In the genomic region with DNA sequence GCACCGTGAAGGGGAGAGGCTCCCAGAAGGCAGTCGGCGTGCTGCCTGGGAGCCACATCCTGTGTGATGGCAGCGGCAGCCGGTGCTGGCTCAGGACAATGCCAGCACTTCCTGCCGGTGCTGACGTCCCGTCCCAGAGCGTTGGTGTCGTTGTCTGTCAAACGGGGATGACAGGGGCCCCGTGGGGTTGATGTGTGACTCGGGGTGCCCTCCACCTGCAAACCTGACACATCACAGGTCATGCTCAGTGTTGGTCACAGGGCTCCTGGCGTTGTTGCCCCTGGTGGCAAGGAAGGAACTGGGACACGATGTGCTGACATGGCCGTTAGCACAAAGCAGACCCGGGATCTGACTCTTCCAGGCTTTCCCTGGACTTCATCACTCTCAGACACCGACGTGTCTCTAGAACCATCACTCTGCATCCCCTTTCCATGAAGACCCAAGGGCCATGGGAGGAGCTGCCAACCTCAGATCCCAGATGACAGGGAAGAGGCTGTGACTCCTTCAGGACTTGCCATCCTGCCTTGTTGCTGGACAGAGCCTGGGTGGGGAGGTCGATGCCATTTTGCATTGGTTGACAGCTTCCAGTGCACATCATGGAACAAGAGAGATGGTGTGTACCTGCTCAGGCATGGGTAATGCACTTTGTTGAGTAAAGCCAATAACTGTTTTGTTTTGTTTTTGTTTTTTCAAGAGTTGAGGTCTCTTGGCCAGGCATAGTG, we compare ENCODE assay signal across 8 cellular contexts. TPM values are rescaled to one million over a fixed set of nuclear protein-coding genes. Genes with fewer than 3 reads are reported as not detected.
A peak's percentile ranks its signal among the peaks of the same experiment; 100 is the strongest.
DNase-seq lines count a peak whose midpoint lies in the region; TF ChIP-seq lines count a peak whose summit lies in the region.

No MANE protein-coding gene starts in this region.

- peaks cover 2% of the 10 kb centered on the region for H3K27me3 Mint-ChIP-seq in neural progenitor cell (ENCODE audit: insufficient read depth, low read depth)
- peaks cover 4% of the 10 kb centered on the region for H3K27me3 Mint-ChIP-seq in chondrocyte (ENCODE audit: low read depth)

- no peaks in the 10 kb centered on the region for H3K79me2 ChIP-seq in neural progenitor cell (ENCODE audit: low read depth)

- POLR2A ChIA-PET in HEK293T (lab: Yijun Ruan, JAX) = no interaction called here

- H3K4me2 ChIP-seq in neural progenitor cell = no peak overlapping the region

- H3F3A ChIP-seq in neural progenitor cell (ENCODE audit: low read depth) = peaks cover 4% of the 10 kb centered on the region

- H3K36me3 Mint-ChIP-seq in neural progenitor cell = peaks cover 1% of the 10 kb centered on the region
- H3K36me3 Mint-ChIP-seq in chondrocyte (ENCODE audit: low read depth) = no peaks in the 10 kb centered on the region

- H3K4me3 Mint-ChIP-seq in neural progenitor cell = no peak overlapping the region
- H3K4me3 Mint-ChIP-seq in chondrocyte (ENCODE audit: unreplicated experiment) = no peak overlapping the region

- peak; percentile 11; the same call in 1 of the 2 replicates for TF ChIP-seq CTCF in 22Rv1 (IDR thresholded peaks at IDR 0.05)
- no peak for TF ChIP-seq CTCF in Peyer's patch (IDR thresholded peaks at IDR 0.05)
- peak; percentile 3 for TF ChIP-seq CTCF in neural progenitor cell (IDR thresholded peaks at IDR 0.05)
- TF ChIP-seq CTCF in chondrocyte (IDR thresholded peaks at IDR 0.05) = no peak

- H3K9ac ChIP-seq in neural progenitor cell = no peak overlapping the region

- H3K9me3 ChIP-seq in Peyer's patch = no peaks in the 10 kb centered on the region
- no peaks in the 10 kb centered on the region for H3K9me3 ChIP-seq in neural progenitor cell (ENCODE audit: low read depth)

- TF ChIP-seq POLR2A in Peyer's patch (IDR thresholded peaks at IDR 0.05) = no peak

- H3K4me1 Mint-ChIP-seq in neural progenitor cell (peaks cover 8% of the 10 kb centered on the region), chondrocyte (ENCODE audit: low read depth) (no peaks in the 10 kb centered on the region)

- no peak overlapping the region for H3K27ac ChIP-seq in 22Rv1
- no peak overlapping the region for H3K27ac ChIP-seq in Peyer's patch
- no peak overlapping the region for H3K27ac ChIP-seq in neural progenitor cell

- no peak overlapping the region for H3K4me3 ChIP-seq in Peyer's patch
- H3K4me3 ChIP-seq in neural progenitor cell = no peak overlapping the region

- peak in 2 of 3 donors; percentile 53 to 70 for DNase-seq in Peyer's patch
- DNase-seq in activated T-helper 9 cell treated with anti-CD3 and anti-CD28 coated beads, Interleukin-2, amount 50 U/mL, for 16 hours (ENCODE audit: low read depth) = peak; percentile 33
- DNase-seq in neural progenitor cell (ENCODE audit: low spot score) = peak; percentile 18
- no peak for DNase-seq in HEK293T (ENCODE audit: extremely low spot score)
- DNase-seq in retina = no peak
- no peak for DNase-seq in NCI-H1048 (lab: John Stamatoyannopoulos, UW)
- no peak for DNase-seq in chondrocyte (ENCODE audit: low spot score)

- H3K9me3 Mint-ChIP-seq in neural progenitor cell (peaks cover 2% of the 10 kb centered on the region), chondrocyte (ENCODE audit: low read depth) (no peaks in the 10 kb centered on the region)

- H3K4me1 ChIP-seq in Peyer's patch = no peaks in the 10 kb centered on the region
- peaks cover 5% of the 10 kb centered on the region for H3K4me1 ChIP-seq in neural progenitor cell

- H2AFZ ChIP-seq in neural progenitor cell (replicated peaks) = no peak overlapping the region

- H3K27me3 ChIP-seq in Peyer's patch (no peaks in the 10 kb centered on the region), neural progenitor cell (no peaks in the 10 kb centered on the region)

- CTCF ChIA-PET in HEK293T (lab: Yijun Ruan, JAX) = interaction anchor here (0.6 kb wide), 1 partner anchor 8 kb away, joined by 4 read pairs; no protein-coding TSS in a partner anchor

- no peak overlapping the region for H3K27ac Mint-ChIP-seq in neural progenitor cell
- no peak overlapping the region for H3K27ac Mint-ChIP-seq in chondrocyte (ENCODE audit: unreplicated experiment)

- no peaks in the 10 kb centered on the region for H3K36me3 ChIP-seq in Peyer's patch
- no peaks in the 10 kb centered on the region for H3K36me3 ChIP-seq in neural progenitor cell

- H4K20me1 ChIP-seq in neural progenitor cell (ENCODE audit: low read depth) = no peaks in the 10 kb centered on the region

TF ChIP-seq in HEK293T, 16 proteins besides CTCF, POLR2A, EP300 and RAD21:
- no peak for TF ChIP-seq SP1 (IDR thresholded peaks at IDR 0.05)
- TF ChIP-seq ARNT (IDR thresholded peaks at IDR 0.05) = no peak
- no peak for TF ChIP-seq FOXA1 (IDR thresholded peaks at IDR 0.05)
- TF ChIP-seq LEF1 (IDR thresholded peaks at IDR 0.05; ENCODE audit: borderline replicate concordance) = no peak
- no peak for TF ChIP-seq BHLHE40 (IDR thresholded peaks at IDR 0.05; ENCODE audit: borderline replicate concordance)
- TF ChIP-seq L3MBTL2 (conservative IDR thresholded peaks at IDR 0.05) = no peak
- no peak for TF ChIP-seq NFRKB (IDR thresholded peaks at IDR 0.05)
- no peak for TF ChIP-seq ZNF384 (IDR thresholded peaks at IDR 0.05)
- TF ChIP-seq HDGF (IDR thresholded peaks at IDR 0.05; ENCODE audit: borderline replicate concordance) = no peak
- TF ChIP-seq CTBP1 (IDR thresholded peaks at IDR 0.05; ENCODE audit: borderline replicate concordance) = no peak
- TF ChIP-seq SUZ12 (IDR thresholded peaks at IDR 0.05) = no peak
- TF ChIP-seq TARDBP (IDR thresholded peaks at IDR 0.05) = no peak
- no peak for TF ChIP-seq FOXM1 (IDR thresholded peaks at IDR 0.05; ENCODE audit: borderline replicate concordance)
- TF ChIP-seq, protein P1, sequence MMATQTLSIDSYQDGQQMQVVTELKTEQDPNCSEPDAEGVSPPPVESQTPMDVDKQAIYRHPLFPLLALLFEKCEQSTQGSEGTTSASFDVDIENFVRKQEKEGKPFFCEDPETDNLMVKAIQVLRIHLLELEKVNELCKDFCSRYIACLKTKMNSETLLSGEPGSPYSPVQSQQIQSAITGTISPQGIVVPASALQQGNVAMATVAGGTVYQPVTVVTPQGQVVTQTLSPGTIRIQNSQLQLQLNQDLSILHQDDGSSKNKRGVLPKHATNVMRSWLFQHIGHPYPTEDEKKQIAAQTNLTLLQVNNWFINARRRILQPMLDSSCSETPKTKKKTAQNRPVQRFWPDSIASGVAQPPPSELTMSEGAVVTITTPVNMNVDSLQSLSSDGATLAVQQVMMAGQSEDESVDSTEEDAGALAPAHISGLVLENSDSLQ (IDR thresholded peaks at IDR 0.05) = no peak
- TF ChIP-seq ELF4 (IDR thresholded peaks at IDR 0.05) = no peak
- TF ChIP-seq FOXK2 (IDR thresholded peaks at IDR 0.05) = no peak

RNA-seq across cellular contexts. Expression of gene PLPP7, which starts 21.5 kb away (rescaled TPM):
- total RNA-seq in Peyer's patch = 1 to 10 TPM; 1.3 to 3.3 (median 2.4) TPM
- total RNA-seq in neural progenitor cell (ENCODE audit: low replicate concordance) = 5.4 and 11.5 TPM in 2 replicates
- total RNA-seq in chondrocyte = 1.1 to 2.3 TPM (median 1.5 TPM) in 3 replicates

RNA-seq across cellular contexts. Expression of gene FAM78A, which starts 34.7 kb away (rescaled TPM):
- total RNA-seq in Peyer's patch = 1 to 10 TPM in 3 of 4 donors, under 1 TPM in 1; 0.95 to 8.3 (median 3.3) TPM
- total RNA-seq in neural progenitor cell (ENCODE audit: low replicate concordance) = 0.32 and 1.5 TPM in 2 replicates
- 1.4 to 1.6 TPM (median 1.5 TPM) in 3 replicates for total RNA-seq in chondrocyte

Comparison
In these comparisons a context has a peak if more than half of its experiments do, and no peak if none do; other contexts are left out.
1. CTCF ChIP-seq: peak in 22Rv1 (single experiment) and neural progenitor cell (single experiment); none in Peyer's patch (0 of 6) and chondrocyte (single experiment).
2. DNase-seq: peak in Peyer's patch (2 of 3), activated T-helper 9 cell treated with anti-CD3 and anti-CD28 coated beads, Interleukin-2, amount 50 U/mL, for 16 hours (single experiment) and neural progenitor cell (single experiment); none in HEK293T (single experiment), retina (single experiment), NCI-H1048 (single experiment) and chondrocyte (single experiment).